24 cellular contexts compared by ENCODE assay signal in genomic region chr9:136921718-136922117, GRCh38. TPM values are rescaled to one million over a fixed set of nuclear protein-coding genes. Genes with fewer than 3 reads are reported as not detected.
"Had no signal": no experiment of that assay in that cellular context is flagged by ENCODE, and none has a peak within 500 bp of the region (broad histone marks: within the 10 kb centered on the region; RNA-seq: fewer than 3 reads in every experiment).

No MANE protein-coding gene starts in this region.

- H3K9me3 ChIP-seq: esophagus squamous epithelium had no signal

- H3K4me1 Mint-ChIP-seq: activated CD4-positive, alpha-beta T cell treated with anti-CD3 and anti-CD28 coated beads, Interleukin-2, amount 10 ng/mL, durations not matched to agents 24 days and 14 days; activated naive CD8-positive, alpha-beta T cell treated with anti-CD3 and anti-CD28 coated beads, Interleukin-2, amount 10 ng/mL, durations not matched to agents 7 days and 5 days; mesothelial cell of epicardium; nephron had no signal

- H3K27ac Mint-ChIP-seq: activated CD8-positive, alpha-beta T cell treated with anti-CD3 and anti-CD28 coated beads for 36 hours; activated naive CD8-positive, alpha-beta T cell treated with anti-CD3 and anti-CD28 coated beads, Interleukin-2, amount 10 ng/mL, durations not matched to agents 7 days and 5 days; activated T-helper 2 cell treated with anti-CD3 and anti-CD28 coated beads, Interferon-gamma antibody, Interleukin-2, Interleukin-4, amounts not matched to agents 10 μg/mL and 5 μg/mL and 100 μg/mL, durations not matched to agents 14 hours and 24 hours and 36 hours; mesothelial cell of epicardium; nephron; T-cell; type B pancreatic cell had no signal

- H3K4me3 ChIP-seq: esophagus squamous epithelium had no signal

- DNase-seq: activated CD4-positive, alpha-beta T cell treated with anti-CD3 and anti-CD28 coated beads, Interleukin-2, amount 10 ng/mL, durations not matched to agents 24 days and 14 days; activated CD8-positive, alpha-beta T cell treated with anti-CD3 and anti-CD28 coated beads for 36 hours; activated naive CD4-positive, alpha-beta T cell treated with Interleukin-2 at 50 U/mL for 16 hours; activated naive CD8-positive, alpha-beta T cell treated with anti-CD3 and anti-CD28 coated beads, Interleukin-2, amount 10 ng/mL, durations not matched to agents 7 days and 5 days; activated T-cell treated with anti-CD3 and anti-CD28 coated beads, Interleukin-2, amount 50 U/mL, for 1 hour; dermis blood vessel endothelial cell; effector memory CD8-positive, alpha-beta T cell; esophagus squamous epithelium; hypothalamus; islet precursor cell; occipital lobe; posterior cingulate gyrus; stimulated activated CD4-positive, alpha-beta T cell treated with anti-CD3 and anti-CD28 coated beads, Interleukin-1b, Interleukin-23, amount 100 ng/mL, for 48 hours; stimulated activated CD8-positive, alpha-beta memory T cell treated with anti-CD3 and anti-CD28 coated beads, Interleukin-4, amount 100 ng/mL, for 48 hours; stimulated activated naive CD8-positive, alpha-beta T cell treated with anti-CD3 and anti-CD28 coated beads, Interleukin-15, Interleukin-2, amounts not matched to agents 100 U/mL and 50 U/mL, for 24 hours; substantia nigra; T-cell; T-helper 9 cell had no signal

- H3K27me3 ChIP-seq: esophagus squamous epithelium had no signal

- H3K4me3 Mint-ChIP-seq: activated CD4-positive, alpha-beta T cell treated with anti-CD3 and anti-CD28 coated beads, Interleukin-2, amount 10 ng/mL, durations not matched to agents 24 days and 14 days; activated CD8-positive, alpha-beta T cell treated with anti-CD3 and anti-CD28 coated beads for 36 hours; activated naive CD8-positive, alpha-beta T cell treated with anti-CD3 and anti-CD28 coated beads, Interleukin-2, amount 10 ng/mL, durations not matched to agents 7 days and 5 days; effector memory CD8-positive, alpha-beta T cell; mesothelial cell of epicardium; nephron; T-cell; type B pancreatic cell had no signal

- ATAC-seq: activated CD8-positive, alpha-beta T cell treated with anti-CD3 and anti-CD28 coated beads for 36 hours; effector memory CD8-positive, alpha-beta T cell; stimulated activated naive CD8-positive, alpha-beta T cell treated with anti-CD3 and anti-CD28 coated beads, Interleukin-15, Interleukin-2, amounts not matched to agents 100 U/mL and 50 U/mL, for 24 hours; T-cell had no signal

- H3K9me3 Mint-ChIP-seq: activated CD4-positive, alpha-beta T cell treated with anti-CD3 and anti-CD28 coated beads, Interleukin-2, amount 10 ng/mL, durations not matched to agents 24 days and 14 days; activated CD8-positive, alpha-beta T cell treated with anti-CD3 and anti-CD28 coated beads for 36 hours; activated naive CD8-positive, alpha-beta T cell treated with anti-CD3 and anti-CD28 coated beads, Interleukin-2, amount 10 ng/mL, durations not matched to agents 7 days and 5 days; activated T-helper 2 cell treated with anti-CD3 and anti-CD28 coated beads, Interferon-gamma antibody, Interleukin-2, Interleukin-4, amounts not matched to agents 10 μg/mL and 5 μg/mL and 100 μg/mL, durations not matched to agents 14 hours and 24 hours and 36 hours; effector memory CD8-positive, alpha-beta T cell; mesothelial cell of epicardium; nephron; T-cell; type B pancreatic cell had no signal

- H3K27me3 Mint-ChIP-seq: activated CD4-positive, alpha-beta T cell treated with anti-CD3 and anti-CD28 coated beads, Interleukin-2, amount 10 ng/mL, durations not matched to agents 24 days and 14 days; activated CD8-positive, alpha-beta T cell treated with anti-CD3 and anti-CD28 coated beads for 36 hours; activated naive CD8-positive, alpha-beta T cell treated with anti-CD3 and anti-CD28 coated beads, Interleukin-2, amount 10 ng/mL, durations not matched to agents 7 days and 5 days; effector memory CD8-positive, alpha-beta T cell; T-cell; type B pancreatic cell had no signal

- H3K27ac ChIP-seq: esophagus squamous epithelium had no signal

RNA-seq across cellular contexts. Expression of gene C8G, which starts 23.3 kb away (rescaled TPM):
- total RNA-seq: cerebellum, dermis blood vessel endothelial cell, occipital lobe had no signal

RNA-seq across cellular contexts. Expression of gene LCN12, which starts 30.4 kb away (rescaled TPM):
- total RNA-seq: dermis blood vessel endothelial cell, esophagus squamous epithelium, lung microvascular endothelial cell, occipital lobe had no signal

RNA-seq across cellular contexts. Expression of gene PTGDS, which starts 55.6 kb away (rescaled TPM):
- total RNA-seq: activated CD4-positive, alpha-beta T cell treated with anti-CD3 and anti-CD28 coated beads, Interleukin-2, amount 10 ng/mL, durations not matched to agents 24 days and 14 days; activated CD8-positive, alpha-beta T cell treated with anti-CD3 and anti-CD28 coated beads for 36 hours; activated T-helper 2 cell treated with anti-CD3 and anti-CD28 coated beads, Interferon-gamma antibody, Interleukin-2, Interleukin-4, amounts not matched to agents 10 μg/mL and 5 μg/mL and 100 μg/mL, durations not matched to agents 14 hours and 24 hours and 36 hours had no signal
